12 cellular contexts compared by ENCODE assay signal in the genomic region with DNA sequence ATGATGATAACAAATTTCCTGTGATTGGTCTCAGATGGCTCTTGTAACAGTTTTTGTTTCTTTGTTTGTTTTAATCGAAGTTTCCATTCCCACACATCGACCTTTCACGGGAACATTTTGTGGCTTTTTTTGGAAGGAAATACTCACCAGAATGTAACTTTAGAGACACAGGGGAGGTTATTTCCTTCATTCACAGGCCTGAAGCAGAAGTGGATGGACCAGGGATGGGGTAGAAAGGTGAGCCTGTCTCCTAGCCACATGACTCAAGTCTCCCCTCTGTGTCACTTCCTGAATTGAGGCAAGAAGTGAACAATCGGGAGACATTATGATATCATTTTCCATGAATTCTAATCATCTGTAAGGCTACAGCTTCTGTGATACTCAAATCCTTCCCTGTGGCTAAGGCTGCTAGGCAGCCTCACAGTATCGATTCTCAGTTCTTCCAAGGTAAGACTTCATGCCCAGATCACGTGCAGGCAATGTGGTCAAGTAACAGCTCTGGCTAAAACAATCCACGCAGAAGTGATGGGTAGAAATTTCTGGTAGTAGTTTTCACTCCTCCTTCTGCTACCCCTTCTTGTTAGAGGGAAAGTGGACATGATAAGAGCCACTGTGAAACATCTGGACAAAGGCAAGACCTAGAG.
DNase-seq lines count a peak whose midpoint lies in the region; ATAC-seq and TF ChIP-seq lines count a peak whose summit lies in the region.
"Had no signal": no experiment of that assay in that cellular context is flagged by ENCODE, and none has a peak within 500 bp of the region (broad histone marks: within the 10 kb centered on the region; RNA-seq: fewer than 3 reads in every experiment).

No MANE protein-coding gene starts in this region.

- no peaks in the 10 kb centered on the region for H3K27me3 ChIP-seq in adipocyte (replicated peaks; ENCODE audit: control insufficient read depth, insufficient read depth, low read length)
- H3K27me3 ChIP-seq: ascending aorta had no signal

- H3K4me3 ChIP-seq in adipocyte (ENCODE audit: low read length) (peak overlapping the region; percentile 36), fibroblast of villous mesenchyme (ENCODE audit: low read depth, low read length) (no peak overlapping the region)
- H3K4me3 ChIP-seq: ascending aorta had no signal

- no peak for TF ChIP-seq CTCF in fibroblast of villous mesenchyme (IDR thresholded peaks at IDR 0.05; ENCODE audit: insufficient read depth, low read depth, low read length)

- ATAC-seq in HG02571 (IDR thresholded peaks at IDR 0.05; ENCODE audit: unreplicated experiment) (no peak), GM21390 (IDR thresholded peaks at IDR 0.05; ENCODE audit: unreplicated experiment) (no peak)

- H3K9me3 ChIP-seq in adipocyte (ENCODE audit: control insufficient read depth, low read length), result no peaks in the 10 kb centered on the region
- H3K9me3 ChIP-seq: ascending aorta had no signal

- H3K4me1 ChIP-seq in adipocyte (ENCODE audit: control insufficient read depth, insufficient read depth, low read length), result peaks cover 17% of the 10 kb centered on the region
- H3K4me1 ChIP-seq: ascending aorta had no signal

- DNase-seq in OCI-M1 (lab: John Stamatoyannopoulos, UW) (peak; percentile 49), adipocyte (ENCODE audit: low read depth) (no peak), fibroblast of villous mesenchyme (ENCODE audit: low read depth) (peak; percentile 18), GF-D8 (lab: John Stamatoyannopoulos, UW) (no peak)
- peak; percentile 4 for DNase-seq in stimulated activated CD4-positive, alpha-beta T cell treated with anti-CD3 and anti-CD28 coated beads, Interleukin-4, amount 100 ng/mL, for 24 hours
- DNase-seq: activated B cell treated with CpG ODN at 0.5 μM for 24 hours, DMS 273 treated with DMSO at 0.1 percent for 48 hours, NCI-H1694 treated with DMSO at 0.1 percent for 48 hours, RPMI8226 had no signal

- peak overlapping the region; percentile 28 for H3K9ac ChIP-seq in adipocyte (ENCODE audit: low read length)

- H3K36me3 ChIP-seq in adipocyte (ENCODE audit: control insufficient read depth, insufficient read depth, low read length, severe bottlenecking), result no peaks in the 10 kb centered on the region
- H3K36me3 ChIP-seq: ascending aorta had no signal

Comparison
In these comparisons a context has a peak if more than half of its experiments do, and no peak if none do; other contexts are left out.
1. DNase-seq: peak in OCI-M1 (single experiment), fibroblast of villous mesenchyme (single experiment) and stimulated activated CD4-positive, alpha-beta T cell treated with anti-CD3 and anti-CD28 coated beads, Interleukin-4, amount 100 ng/mL, for 24 hours (single experiment); none in adipocyte (single experiment) and GF-D8 (single experiment).